10 cellular contexts compared by ENCODE assay signal in the genomic region with DNA sequence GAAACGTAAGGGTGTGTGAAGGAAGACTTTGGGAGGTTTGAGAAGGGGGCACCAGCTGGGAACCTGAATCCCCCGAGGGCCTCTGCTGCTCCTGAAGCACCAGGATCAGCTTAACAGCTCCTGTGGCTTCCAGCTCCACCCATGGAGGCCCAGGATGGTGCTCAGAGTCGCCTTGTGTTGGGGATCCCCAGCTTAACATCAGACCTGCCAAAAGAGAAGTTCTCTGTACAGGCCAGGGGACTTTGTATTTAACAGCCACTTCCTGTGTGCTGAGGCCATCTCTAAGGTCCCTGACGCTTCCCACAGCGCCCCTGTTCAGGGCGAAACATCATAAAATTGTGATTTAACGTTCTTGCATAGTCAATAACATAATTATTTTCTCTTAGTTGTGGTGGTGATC.
DNase-seq lines count a peak whose midpoint lies in the region; ATAC-seq and TF ChIP-seq lines count a peak whose summit lies in the region.
"Had no signal": no experiment of that assay in that cellular context is flagged by ENCODE, and none has a peak within 500 bp of the region (broad histone marks: within the 10 kb centered on the region; RNA-seq: fewer than 3 reads in every experiment).

No MANE protein-coding gene starts in this region.

- WGBS in aorta, 2 donors = 54 to 70% methylated on average over 7 of the region's 7 CpGs

- TF ChIP-seq CTCF in HL-60 (IDR thresholded peaks at IDR 0.05; ENCODE audit: insufficient read depth, low read length) = no peak

- H3K27ac Mint-ChIP-seq in naive B cell = peak overlapping the region; percentile 62 to 93 (median 88)

- peak; percentile 84 for ATAC-seq in GM18511 (IDR thresholded peaks at IDR 0.05; ENCODE audit: unreplicated experiment)
- ATAC-seq in GM21619 (IDR thresholded peaks at IDR 0.05; ENCODE audit: unreplicated experiment) = peak; percentile 90
- peak; percentile 97 to 98 for ATAC-seq in naive B cell (ENCODE audit: low read depth in 2 of 2)
- no peak for ATAC-seq in aorta (ENCODE audit: low FRiP score)

- POLR2A ChIA-PET in HEK293T (lab: Yijun Ruan, JAX) = no interaction called here

- H3K9me3 Mint-ChIP-seq in naive B cell = peaks cover 4 to 14% (median 9%) of the 10 kb centered on the region in 7 donors

- H3K27ac ChIP-seq in HL-60 (replicated peaks) = peak overlapping the region; percentile 73
- H3K27ac ChIP-seq in aorta (ENCODE audit: low read depth in 1 of 2, low read length in 2 of 2) = no peak overlapping the region
- H3K27ac ChIP-seq: tibial nerve had no signal

- peak overlapping the region in 6 of 8 donors; percentile 22 to 73 (median 48) for H3K4me3 Mint-ChIP-seq in naive B cell

- H3K4me3 ChIP-seq in HL-60 (replicated peaks; ENCODE audit: insufficient read depth, low read length) (no peak overlapping the region), aorta (ENCODE audit: low read length in 2 of 2) (no peak overlapping the region)
- H3K4me3 ChIP-seq: tibial nerve had no signal

- peaks cover 30 to 43% of the 10 kb centered on the region in 2 donors for H3K36me3 Mint-ChIP-seq in naive B cell

- H3K4me1 Mint-ChIP-seq in naive B cell = peaks cover 53 to 71% (median 65%) of the 10 kb centered on the region in 3 donors

- H3K36me3 ChIP-seq in aorta (ENCODE audit: control insufficient read depth in 1 of 2, insufficient read depth in 2 of 2, low read length in 1 of 2) = no peaks in the 10 kb centered on the region

- H3K27me3 ChIP-seq in HL-60 (ENCODE audit: insufficient read depth, poor library complexity, severe bottlenecking) = no peaks in the 10 kb centered on the region
- no peaks in the 10 kb centered on the region for H3K27me3 ChIP-seq in aorta (ENCODE audit: control insufficient read depth in 1 of 2, insufficient read depth in 2 of 2, low read length in 1 of 2)
- H3K27me3 ChIP-seq: tibial nerve had no signal

- H3K9me3 ChIP-seq in aorta (ENCODE audit: control insufficient read depth, low read length) = no peaks in the 10 kb centered on the region

- H3K4me1 ChIP-seq in aorta (ENCODE audit: control insufficient read depth in 1 of 2, insufficient read depth in 2 of 2, low read length in 2 of 2) = no peaks in the 10 kb centered on the region

- DNase-seq in HL-60 (ENCODE audit: low read depth in 1 of 2, low spot score in 1 of 2) = peak in 1 of 2 experiments; percentile 61
- no peak for DNase-seq in naive B cell
- DNase-seq in UCSD-AML1 (lab: John Stamatoyannopoulos, UW; ENCODE audit: unreplicated experiment) = no peak
- no peak for DNase-seq in activated gamma-delta T cell (lab: John Stamatoyannopoulos, UW)
- no peak for DNase-seq in HEK293T (ENCODE audit: extremely low spot score)
- no peak for DNase-seq in aorta
- DNase-seq: NCI-H345 had no signal

- CTCF ChIA-PET in HEK293T (lab: Yijun Ruan, JAX) = no interaction called here

- no peaks in the 10 kb centered on the region for H3K27me3 Mint-ChIP-seq in naive B cell

- intact Hi-C loops in aorta (cut with DNase I) = no loop called here

TF ChIP-seq in HEK293T, 16 proteins besides CTCF, POLR2A, EP300 and RAD21:
- no peak for TF ChIP-seq FOXK2 (IDR thresholded peaks at IDR 0.05)
- no peak for TF ChIP-seq SP1 (IDR thresholded peaks at IDR 0.05)
- TF ChIP-seq TARDBP (IDR thresholded peaks at IDR 0.05) = no peak
- no peak for TF ChIP-seq FOXA1 (IDR thresholded peaks at IDR 0.05)
- TF ChIP-seq ARNT (IDR thresholded peaks at IDR 0.05) = no peak
- TF ChIP-seq ZNF384 (IDR thresholded peaks at IDR 0.05) = no peak
- no peak for TF ChIP-seq L3MBTL2 (conservative IDR thresholded peaks at IDR 0.05)
- no peak for TF ChIP-seq ELF4 (IDR thresholded peaks at IDR 0.05)
- no peak for TF ChIP-seq SUZ12 (IDR thresholded peaks at IDR 0.05)
- no peak for TF ChIP-seq HDGF (IDR thresholded peaks at IDR 0.05; ENCODE audit: borderline replicate concordance)
- TF ChIP-seq CTBP1 (IDR thresholded peaks at IDR 0.05; ENCODE audit: borderline replicate concordance) = no peak
- no peak for TF ChIP-seq NFRKB (IDR thresholded peaks at IDR 0.05)
- no peak for TF ChIP-seq LEF1 (IDR thresholded peaks at IDR 0.05; ENCODE audit: borderline replicate concordance)
- no peak for TF ChIP-seq FOXM1 (IDR thresholded peaks at IDR 0.05; ENCODE audit: borderline replicate concordance)
- TF ChIP-seq, protein P1, sequence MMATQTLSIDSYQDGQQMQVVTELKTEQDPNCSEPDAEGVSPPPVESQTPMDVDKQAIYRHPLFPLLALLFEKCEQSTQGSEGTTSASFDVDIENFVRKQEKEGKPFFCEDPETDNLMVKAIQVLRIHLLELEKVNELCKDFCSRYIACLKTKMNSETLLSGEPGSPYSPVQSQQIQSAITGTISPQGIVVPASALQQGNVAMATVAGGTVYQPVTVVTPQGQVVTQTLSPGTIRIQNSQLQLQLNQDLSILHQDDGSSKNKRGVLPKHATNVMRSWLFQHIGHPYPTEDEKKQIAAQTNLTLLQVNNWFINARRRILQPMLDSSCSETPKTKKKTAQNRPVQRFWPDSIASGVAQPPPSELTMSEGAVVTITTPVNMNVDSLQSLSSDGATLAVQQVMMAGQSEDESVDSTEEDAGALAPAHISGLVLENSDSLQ (IDR thresholded peaks at IDR 0.05) = no peak
TF ChIP-seq in HEK293T: peak in this region for 0.
